Comparison of ENCODE assay signal across 8 cellular contexts in the genomic region with DNA sequence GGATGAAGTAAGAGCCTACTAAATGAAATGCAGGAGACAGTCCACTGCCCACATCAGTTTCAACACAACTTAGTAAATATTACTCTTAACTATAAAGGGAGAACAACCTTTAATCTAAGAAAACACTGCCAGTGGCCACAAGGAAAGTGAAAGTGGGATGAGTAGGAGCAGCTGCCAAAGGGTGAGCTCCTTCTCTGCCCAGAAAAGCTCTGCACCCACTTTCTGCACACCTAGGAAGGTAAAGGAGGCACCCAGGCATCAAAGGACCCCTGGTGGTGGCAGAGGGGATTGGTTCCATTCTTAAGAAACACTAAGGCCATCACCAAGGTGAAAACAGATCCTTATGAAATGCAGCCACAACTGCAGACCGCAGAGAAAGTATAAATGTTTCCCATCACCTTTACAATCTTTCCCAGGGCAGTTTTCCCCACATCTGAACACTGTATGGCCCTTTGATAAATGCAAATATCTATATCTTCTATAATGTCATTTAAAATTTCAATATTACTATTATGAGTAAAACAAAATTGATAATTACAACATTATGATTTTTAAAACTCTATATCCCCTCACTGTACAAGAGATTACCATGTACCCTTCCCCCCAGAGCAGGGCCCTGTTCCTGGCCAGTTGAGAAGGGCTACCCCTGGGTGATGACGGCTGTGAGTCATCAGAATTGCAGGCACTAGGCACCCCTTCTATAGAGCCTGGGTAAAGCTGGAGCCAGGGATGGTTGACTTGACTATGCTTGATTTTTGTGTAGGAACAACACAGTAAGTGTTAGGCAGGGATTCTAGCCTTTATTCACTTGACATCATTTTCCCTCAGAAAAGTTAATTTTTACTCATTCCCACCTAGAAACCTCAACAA.
A peak's percentile ranks its signal among the peaks of the same experiment; 100 is the strongest.
DNase-seq lines count a peak whose midpoint lies in the region; ATAC-seq and TF ChIP-seq lines count a peak whose summit lies in the region.

No MANE protein-coding gene starts in this region.

- H3K9me3 Mint-ChIP-seq in central memory CD8-positive, alpha-beta T cell = no peaks in the 10 kb centered on the region
- peaks cover 0 to 2% (median 0%) of the 10 kb centered on the region in 9 donors for H3K9me3 Mint-ChIP-seq in naive thymus-derived CD8-positive, alpha-beta T cell

- peak; percentile 63 for ATAC-seq in GM18907 (IDR thresholded peaks at IDR 0.05; ENCODE audit: unreplicated experiment)
- peak; percentile 88 for ATAC-seq in central memory CD8-positive, alpha-beta T cell (replicated peaks; ENCODE audit: extremely low read depth, poor library complexity, severe bottlenecking)
- ATAC-seq in naive thymus-derived CD8-positive, alpha-beta T cell = peak; percentile 97 to 98
- no peak for ATAC-seq in thoracic aorta (ENCODE audit: insufficient number of reproducible peaks, low FRiP score, low read depth)
- no peak for ATAC-seq in HG03354 (IDR thresholded peaks at IDR 0.05; ENCODE audit: poor library complexity, severe bottlenecking, unreplicated experiment)

- peak overlapping the region; percentile 30 for H3K27ac Mint-ChIP-seq in central memory CD8-positive, alpha-beta T cell (ENCODE audit: low read depth)
- H3K27ac Mint-ChIP-seq in naive thymus-derived CD8-positive, alpha-beta T cell = peak overlapping the region; percentile 70 to 91 (median 82)

- H3K27me3 ChIP-seq in thoracic aorta (replicated peaks; ENCODE audit: insufficient read depth) = no peaks in the 10 kb centered on the region

- POLR2A ChIA-PET in naive thymus-derived CD8-positive, alpha-beta T cell (lab: Charles Lee) = interaction anchor here (1.0 to 3.9 kb wide), 8 partner anchors 11 to 216 kb away, joined by 3 to 24 read pairs (median 7); partner anchors contain the start of gene SNRK

- H3K4me3 ChIP-seq in thoracic aorta = no peak overlapping the region

- no peaks in the 10 kb centered on the region for H3K9me3 ChIP-seq in thoracic aorta

- no peaks in the 10 kb centered on the region for H3K27me3 Mint-ChIP-seq in central memory CD8-positive, alpha-beta T cell
- no peaks in the 10 kb centered on the region for H3K27me3 Mint-ChIP-seq in naive thymus-derived CD8-positive, alpha-beta T cell

- peaks cover 11 to 27% of the 10 kb centered on the region in 2 donors for H3K4me1 ChIP-seq in thoracic aorta (ENCODE audit: control insufficient read depth in 1 of 2, low read depth in 2 of 2)

- DNase-seq in LoVo (ENCODE audit: low spot score) (peak; percentile 37), thoracic aorta (ENCODE audit: low spot score) (no peak)
- peak; percentile 43 to 44 for DNase-seq in activated CD4-positive, alpha-beta T cell treated with anti-CD3 and anti-CD28 coated beads for 24 hours (ENCODE audit: low read depth in 2 of 2)
- DNase-seq in central memory CD8-positive, alpha-beta T cell (ENCODE audit: low spot score in 2 of 2) = peak; percentile 54 to 59
- DNase-seq in naive thymus-derived CD8-positive, alpha-beta T cell = peak; percentile 48 to 86 (median 72)

- H3K27ac ChIP-seq in 22Rv1 (no peak overlapping the region), thoracic aorta (peak overlapping the region; percentile 65 to 68)

- no peaks in the 10 kb centered on the region for H3K36me3 ChIP-seq in thoracic aorta

- H3K36me3 Mint-ChIP-seq in central memory CD8-positive, alpha-beta T cell (ENCODE audit: insufficient read depth) = no peaks in the 10 kb centered on the region
- no peaks in the 10 kb centered on the region for H3K36me3 Mint-ChIP-seq in naive thymus-derived CD8-positive, alpha-beta T cell

- no peak overlapping the region for H3K4me3 Mint-ChIP-seq in central memory CD8-positive, alpha-beta T cell
- peak overlapping the region in 3 of 10 donors; percentile 24 to 29 (median 26) for H3K4me3 Mint-ChIP-seq in naive thymus-derived CD8-positive, alpha-beta T cell

- H3K4me1 Mint-ChIP-seq in central memory CD8-positive, alpha-beta T cell = peaks cover 32% of the 10 kb centered on the region
- H3K4me1 Mint-ChIP-seq in naive thymus-derived CD8-positive, alpha-beta T cell = peaks cover 18 to 37% (median 25%) of the 10 kb centered on the region in 4 donors

- TF ChIP-seq CTCF in 22Rv1 (IDR thresholded peaks at IDR 0.05) = peak; percentile 82
- peak; percentile 56 for TF ChIP-seq CTCF in thoracic aorta (IDR thresholded peaks at IDR 0.05)

Comparison
In these comparisons a context has a peak if more than half of its experiments do, and no peak if none do; other contexts are left out.
1. ATAC-seq: peak in GM18907 (single experiment), central memory CD8-positive, alpha-beta T cell (single experiment) and naive thymus-derived CD8-positive, alpha-beta T cell (2 of 2); none in thoracic aorta (single experiment) and HG03354 (single experiment).